Comparison of ENCODE assay signal across 8 cellular contexts in the genomic region with DNA sequence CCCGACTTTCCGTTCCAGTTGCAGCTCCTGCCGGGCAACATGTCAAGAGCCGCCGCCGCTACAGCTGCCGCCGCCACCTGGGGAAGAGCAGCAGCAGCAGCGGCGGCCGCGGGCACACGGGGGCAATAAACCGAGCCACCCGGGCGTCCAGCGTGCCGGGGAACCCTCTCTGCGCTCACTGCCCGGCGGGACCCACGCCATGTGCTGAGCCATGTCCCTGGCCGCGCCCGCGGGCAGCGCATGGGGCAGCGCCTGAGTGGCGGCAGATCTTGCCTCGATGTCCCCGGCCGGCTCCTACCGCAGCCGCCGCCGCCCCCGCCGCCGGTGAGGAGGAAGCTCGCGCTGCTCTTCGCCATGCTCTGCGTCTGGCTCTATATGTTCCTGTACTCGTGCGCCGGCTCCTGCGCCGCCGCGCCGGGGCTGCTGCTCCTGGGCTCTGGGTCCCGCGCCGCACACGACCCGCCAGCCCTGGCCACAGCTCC. TPM values are rescaled to one million over a fixed set of nuclear protein-coding genes. Genes with fewer than 3 reads are reported as not detected.
DNase-seq lines count a peak whose midpoint lies in the region; ATAC-seq and FAIRE-seq lines count a peak whose summit lies in the region.

No MANE protein-coding gene starts in this region.

- peak overlapping the region; percentile 92 to 98 (median 95) for H3K4me3 Mint-ChIP-seq in T-cell
- H3K4me3 Mint-ChIP-seq in natural killer cell treated with Interleukin-12 subunit alpha and Interleukin-12 subunit beta and Interleukin-15 and Interleukin-18, amount 100 ng/mL, for 72 hours, result peak overlapping the region; percentile 97

- H3K4me1 ChIP-seq in ES-I3 (ENCODE audit: insufficient read depth, low read length) (peaks cover 9% of the 10 kb centered on the region), endocrine pancreas (ENCODE audit: control insufficient read depth, insufficient read depth, low read length) (peaks cover 3% of the 10 kb centered on the region)

- peak overlapping the region; percentile 61 to 91 for H3K27ac Mint-ChIP-seq in T-cell
- H3K27ac Mint-ChIP-seq in natural killer cell treated with Interleukin-12 subunit alpha and Interleukin-12 subunit beta and Interleukin-15 and Interleukin-18, amount 100 ng/mL, for 72 hours, result peak overlapping the region; percentile 72 to 91

- H3K4me3 ChIP-seq in endocrine pancreas (ENCODE audit: control insufficient read depth, insufficient read depth, low read length), result no peak overlapping the region

- POLR2A ChIA-PET in T-cell (lab: Charles Lee), result interaction anchor here (0.6 to 1.7 kb wide), 9 partner anchors 8 to 1870 kb away, joined by 3 to 9 read pairs (median 4); no protein-coding TSS in a partner anchor

- H3K27me3 Mint-ChIP-seq in T-cell, result peaks cover 15 to 36% of the 10 kb centered on the region in 2 donors
- peaks cover 13 to 18% of the 10 kb centered on the region in 2 donors for H3K27me3 Mint-ChIP-seq in natural killer cell treated with Interleukin-12 subunit alpha and Interleukin-12 subunit beta and Interleukin-15 and Interleukin-18, amount 100 ng/mL, for 72 hours

- no peaks in the 10 kb centered on the region for H3K36me3 ChIP-seq in ES-I3 (ENCODE audit: insufficient read depth, low read length)
- H3K36me3 ChIP-seq in endocrine pancreas (ENCODE audit: control insufficient read depth, insufficient read depth, low read length), result no peaks in the 10 kb centered on the region

- no peaks in the 10 kb centered on the region for H3K9me3 Mint-ChIP-seq in T-cell
- H3K9me3 Mint-ChIP-seq in natural killer cell treated with Interleukin-12 subunit alpha and Interleukin-12 subunit beta and Interleukin-15 and Interleukin-18, amount 100 ng/mL, for 72 hours, result no peaks in the 10 kb centered on the region

- peaks cover 8% of the 10 kb centered on the region for H3K36me3 Mint-ChIP-seq in T-cell
- no peaks in the 10 kb centered on the region for H3K36me3 Mint-ChIP-seq in natural killer cell treated with Interleukin-12 subunit alpha and Interleukin-12 subunit beta and Interleukin-15 and Interleukin-18, amount 100 ng/mL, for 72 hours

- H3K9me3 ChIP-seq in ES-I3 (ENCODE audit: control insufficient read depth, insufficient read depth, low read length) (no peaks in the 10 kb centered on the region), endocrine pancreas (ENCODE audit: control insufficient read depth, low read length) (no peaks in the 10 kb centered on the region)

- DNase-seq in T-cell, result peak in 27 of 34 experiments; percentile 10 to 56 (median 37)
- peak; percentile 65 for DNase-seq in natural killer cell treated with Interleukin-12 subunit alpha and Interleukin-12 subunit beta and Interleukin-15 and Interleukin-18, amount 100 ng/mL, for 72 hours (ENCODE audit: low spot score)
- no peak for DNase-seq in amygdala (lab: John Stamatoyannopoulos, UW)
- no peak for DNase-seq in GF-D8 (lab: John Stamatoyannopoulos, UW)
- no peak for DNase-seq in frontal cortex (ENCODE audit: low spot score in 2 of 2)

- peaks cover 8% of the 10 kb centered on the region for H3K27me3 ChIP-seq in endocrine pancreas (ENCODE audit: control insufficient read depth, insufficient read depth, low read length)

- FAIRE-seq in frontal cortex (lab: Jason Lieb, UNC), result no peak

- ATAC-seq in HG02759 (IDR thresholded peaks at IDR 0.05; ENCODE audit: unreplicated experiment), result peak; percentile 10
- peak; percentile 10 to 22 (median 18) for ATAC-seq in T-cell (replicated peaks in 1 of 4)
- ATAC-seq in natural killer cell treated with Interleukin-12 subunit alpha and Interleukin-12 subunit beta and Interleukin-15 and Interleukin-18, amount 100 ng/mL, for 72 hours, result peak in 1 of 2 donors; percentile 1

- CTCF ChIA-PET in T-cell (lab: Charles Lee), result interaction anchor here (0.6 to 3.1 kb wide), 19 partner anchors 8 to 1283 kb away, joined by 3 to 34 read pairs (median 3); partner anchors contain the start of gene ELAC2 (in 1 of the 2)

- peaks cover 64 to 67% (median 66%) of the 10 kb centered on the region in 3 donors for H3K4me1 Mint-ChIP-seq in T-cell
- peaks cover 60 to 62% of the 10 kb centered on the region in 2 donors for H3K4me1 Mint-ChIP-seq in natural killer cell treated with Interleukin-12 subunit alpha and Interleukin-12 subunit beta and Interleukin-15 and Interleukin-18, amount 100 ng/mL, for 72 hours (ENCODE audit: low read depth in 2 of 2)

- H3K9ac ChIP-seq in ES-I3 (ENCODE audit: low read depth, low read length) (peak overlapping the region; percentile 62; the same call in 1 of the 2 replicates), endocrine pancreas (ENCODE audit: control insufficient read depth, insufficient read depth, low read length) (peak overlapping the region; percentile 38)

RNA-seq across cellular contexts. Expression of gene HS3ST3B1, which starts 0.4 kb away (rescaled TPM):
- total RNA-seq in T-cell, result 10 to 100 TPM; 12.9 to 35.1 (median 25.1) TPM
- 10 to 100 TPM; 13.2 to 22.0 TPM for total RNA-seq in natural killer cell treated with Interleukin-12 subunit alpha and Interleukin-12 subunit beta and Interleukin-15 and Interleukin-18, amount 100 ng/mL, for 72 hours
- 1.6 TPM for total RNA-seq in frontal cortex

Comparison
In these comparisons a context has a peak if more than half of its experiments do, and no peak if none do; other contexts are left out.
1. DNase-seq: peak in T-cell (27 of 34) and natural killer cell treated with Interleukin-12 subunit alpha and Interleukin-12 subunit beta and Interleukin-15 and Interleukin-18, amount 100 ng/mL, for 72 hours (single experiment); none in amygdala (0 of 56), GF-D8 (single experiment) and frontal cortex (0 of 2).